ENCODE assay signal across 10 cellular contexts in genomic region chr6:52522655-52523054, GRCh38. TPM values are rescaled to one million over a fixed set of nuclear protein-coding genes. Genes with fewer than 3 reads are reported as not detected.
DNase-seq lines count a peak whose midpoint lies in the region; ATAC-seq and TF ChIP-seq lines count a peak whose summit lies in the region.
"Had no signal": no experiment of that assay in that cellular context is flagged by ENCODE, and none has a peak within 500 bp of the region (broad histone marks: within the 10 kb centered on the region; RNA-seq: fewer than 3 reads in every experiment).

No MANE protein-coding gene starts in this region.

- H3K4me1 ChIP-seq in lung (ENCODE audit: control insufficient read depth in 2 of 2, insufficient read depth in 2 of 2, low read length in 2 of 2) (peaks cover 14 to 15% of the 10 kb centered on the region in 2 donors), upper lobe of left lung (peaks cover 19 to 40% (median 25%) of the 10 kb centered on the region in 4 donors), colonic mucosa (peaks cover 4% of the 10 kb centered on the region)

- intact Hi-C loops in colonic mucosa (cut with DNase I), result no loop called here

- no peak for TF ChIP-seq CTCF in lung (IDR thresholded peaks at IDR 0.05; ENCODE audit: control extremely low read depth, extremely low read depth)
- no peak for TF ChIP-seq CTCF in upper lobe of left lung (IDR thresholded peaks at IDR 0.05)
- TF ChIP-seq CTCF in colonic mucosa (IDR thresholded peaks at IDR 0.05), result no peak

- ATAC-seq in lung (ENCODE audit: insufficient read depth, low FRiP score) (no peak), upper lobe of left lung (ENCODE audit: low FRiP score in 2 of 2) (peak in 1 of 2 donors; percentile 14), HG03139 (IDR thresholded peaks at IDR 0.05; ENCODE audit: unreplicated experiment) (no peak)

- H3K4me3 ChIP-seq in MG63 (no peak overlapping the region), lung (no peak overlapping the region), upper lobe of left lung (no peak overlapping the region), colonic mucosa (no peak overlapping the region)
- H3K4me3 ChIP-seq: Peyer's patch had no signal

- 55 to 83% methylated on average over 3 of the region's 3 CpGs for WGBS in lung, 2 donors
- 62 to 68% methylated on average over 3 of the region's 3 CpGs for WGBS in upper lobe of left lung, 2 donors

- H3K9me3 ChIP-seq in MG63, result no peaks in the 10 kb centered on the region
- H3K9me3 ChIP-seq in lung (ENCODE audit: control insufficient read depth in 2 of 2, insufficient read depth in 1 of 2, low read length in 1 of 2), result no peaks in the 10 kb centered on the region
- H3K9me3 ChIP-seq in upper lobe of left lung, result no peaks in the 10 kb centered on the region
- no peaks in the 10 kb centered on the region for H3K9me3 ChIP-seq in colonic mucosa
- H3K9me3 ChIP-seq: Peyer's patch had no signal

- DNase-seq in MG63 (peak; percentile 81), dermis blood vessel endothelial cell (peak; percentile 88), lung (ENCODE audit: low spot score) (no peak), upper lobe of left lung (no peak), SKM-1 treated with dmso at 0.1 percent for 144 hours (lab: John Stamatoyannopoulos, UW; ENCODE audit: unreplicated experiment) (no peak), colonic mucosa (no peak)
- DNase-seq: hippocampal formation, naive B cell had no signal

- H3K27me3 ChIP-seq in MG63, result no peaks in the 10 kb centered on the region
- H3K27me3 ChIP-seq in lung (ENCODE audit: control insufficient read depth, insufficient read depth), result no peaks in the 10 kb centered on the region
- H3K27me3 ChIP-seq in upper lobe of left lung, result no peaks in the 10 kb centered on the region
- H3K27me3 ChIP-seq in colonic mucosa, result no peaks in the 10 kb centered on the region
- H3K27me3 ChIP-seq: Peyer's patch had no signal

- TF ChIP-seq POLR2A in upper lobe of left lung (IDR thresholded peaks at IDR 0.05), result no peak

- H3K27ac ChIP-seq in lung (ENCODE audit: low read depth in 1 of 2, low read length in 1 of 2), result peak overlapping the region; percentile 66 to 76
- H3K27ac ChIP-seq in upper lobe of left lung, result peak overlapping the region; percentile 7 to 40 (median 19)
- H3K27ac ChIP-seq in colonic mucosa, result no peak overlapping the region

- peaks cover 83% of the 10 kb centered on the region for H3K36me3 ChIP-seq in MG63
- H3K36me3 ChIP-seq in lung (ENCODE audit: control insufficient read depth in 2 of 2, insufficient read depth in 2 of 2, low read length in 2 of 2), result peaks cover 2 to 4% of the 10 kb centered on the region in 2 donors
- no peaks in the 10 kb centered on the region for H3K36me3 ChIP-seq in upper lobe of left lung
- no peaks in the 10 kb centered on the region for H3K36me3 ChIP-seq in colonic mucosa
- H3K36me3 ChIP-seq: Peyer's patch had no signal

- TF ChIP-seq EP300 in upper lobe of left lung (IDR thresholded peaks at IDR 0.05), result no peak

- H3K9ac ChIP-seq in colonic mucosa (ENCODE audit: low read depth in 2 of 2, low read length in 2 of 2), result peak overlapping the region in 1 of 2 donors; percentile 12

RNA-seq across cellular contexts. Expression of gene TRAM2, which starts 54.2 kb away (rescaled TPM):
- total RNA-seq in MG63 (2014; rRNA removed; shearing (Covaris generic); ENCODE audit: low replicate concordance), result 206 and 243 TPM in 2 replicates
- total RNA-seq in dermis blood vessel endothelial cell, result 30.6 and 51.3 TPM in 2 replicates
- total RNA-seq in lung, result 10 to 100 TPM; 15.5 to 33.4 TPM
- polyA plus RNA-seq in lung, result 10 to 100 TPM in 1 of 2 donors, 1 to 10 TPM in 1; 4.4 to 14.9 TPM
- 10 to 100 TPM in 5 of 6 donors, 1 to 10 TPM in 1; 9.4 to 26.8 (median 14.3) TPM for total RNA-seq in upper lobe of left lung
- 10 to 100 TPM; 19.1 to 21.2 TPM for total RNA-seq in colonic mucosa

Comparison
In these comparisons a context has a peak if more than half of its experiments do, and no peak if none do; other contexts are left out.
1. DNase-seq: peak in MG63 (single experiment) and dermis blood vessel endothelial cell (single experiment); none in lung (single experiment), upper lobe of left lung (0 of 2), SKM-1 treated with dmso at 0.1 percent for 144 hours (single experiment) and colonic mucosa (single experiment).